ENCODE assay signal across 11 cellular contexts in genomic region chr6:165659945-165660862, GRCh38. TPM values are rescaled to one million over a fixed set of nuclear protein-coding genes. Genes with fewer than 3 reads are reported as not detected.
DNase-seq lines count a peak whose midpoint lies in the region; ATAC-seq and TF ChIP-seq lines count a peak whose summit lies in the region.
"Had no signal": no experiment of that assay in that cellular context is flagged by ENCODE, and none has a peak within 500 bp of the region (broad histone marks: within the 10 kb centered on the region; RNA-seq: fewer than 3 reads in every experiment).

No MANE protein-coding gene starts in this region.

- peak overlapping the region; percentile 99 for H3K4me2 ChIP-seq in hepatocyte

- no peak for TF ChIP-seq CTCF in WI38 (IDR thresholded peaks at IDR 0.05; ENCODE audit: low read depth, low read length)
- no peak for TF ChIP-seq CTCF in hepatocyte (IDR thresholded peaks at IDR 0.05; ENCODE audit: poor library complexity)

- H3K9me2 ChIP-seq in hepatocyte (replicated peaks; ENCODE audit: insufficient read depth): no peaks in the 10 kb centered on the region

- peak overlapping the region; percentile 66 for H2AFZ ChIP-seq in hepatocyte

- 11% methylated on average over 57 of the region's 68 CpGs for WGBS in hepatocyte (ENCODE audit: low lambda C conversion rate, missing lambda C conversion rate)

- in situ Hi-C loops in G401 (cut with HindIII; ENCODE audit: low sequenced_read_pairs): no loop called here

- no peaks in the 10 kb centered on the region for H4K20me1 ChIP-seq in hepatocyte (ENCODE audit: insufficient read depth, poor library complexity, severe bottlenecking)

- H3K9me3 ChIP-seq in hepatocyte (ENCODE audit: low read depth): no peaks in the 10 kb centered on the region

- DNase-seq in Daoy (ENCODE audit: low read depth) (peak; percentile 42), hepatocyte (ENCODE audit: low spot score) (peak; percentile 36), retina (peak; percentile 90), G401 (ENCODE audit: low spot score) (no peak)
- DNase-seq in stimulated activated CD4-positive, alpha-beta T cell treated with anti-CD3 and anti-CD28 coated beads, Interleukin-15, amount 100 ng/mL, for 24 hours: no peak
- DNase-seq: activated CD4-positive, alpha-beta T cell treated with anti-CD3 and anti-CD28 coated beads for 1 hour; NCI-H345 had no signal

- no peak overlapping the region for H3K27ac ChIP-seq in hepatocyte
- H3K27ac ChIP-seq: epithelial cell of prostate had no signal

- peaks cover 75% of the 10 kb centered on the region for H3K27me3 ChIP-seq in hepatocyte

- H3K36me3 ChIP-seq in hepatocyte (replicated peaks; ENCODE audit: insufficient read depth, low read depth): no peaks in the 10 kb centered on the region

- peaks cover 22% of the 10 kb centered on the region for H3K4me1 ChIP-seq in hepatocyte (ENCODE audit: insufficient read depth)

- H3K79me2 ChIP-seq in hepatocyte: no peaks in the 10 kb centered on the region

- ATAC-seq in HG02571 (IDR thresholded peaks at IDR 0.05; ENCODE audit: unreplicated experiment) (no peak), HG02884 (IDR thresholded peaks at IDR 0.05; ENCODE audit: unreplicated experiment) (no peak)

- H3K4me3 ChIP-seq in WI38 (ENCODE audit: low read depth, low read length): peak overlapping the region; percentile 49
- H3K4me3 ChIP-seq in hepatocyte: peak overlapping the region; percentile 87

RNA-seq across cellular contexts. Expression of gene PDE10A, which starts 2.8 kb away (rescaled TPM):
- 6.7 and 6.8 TPM in 2 replicates for total RNA-seq in Daoy (2014; rRNA removed; shearing (Covaris generic))
- 5.4 and 7.2 TPM in 2 replicates for total RNA-seq in hepatocyte
- 2.0 and 5.7 TPM in 2 replicates for polyA plus RNA-seq in hepatocyte
- not detected in 2 replicates for total RNA-seq in G401 (2014; rRNA removed; shearing (Covaris generic))

Comparison
In these comparisons a context has a peak if more than half of its experiments do, and no peak if none do; other contexts are left out.
1. DNase-seq: peak in Daoy (single experiment), hepatocyte (single experiment) and retina (single experiment); none in stimulated activated CD4-positive, alpha-beta T cell treated with anti-CD3 and anti-CD28 coated beads, Interleukin-15, amount 100 ng/mL, for 24 hours (single experiment) and G401 (single experiment).